In the genomic region with DNA sequence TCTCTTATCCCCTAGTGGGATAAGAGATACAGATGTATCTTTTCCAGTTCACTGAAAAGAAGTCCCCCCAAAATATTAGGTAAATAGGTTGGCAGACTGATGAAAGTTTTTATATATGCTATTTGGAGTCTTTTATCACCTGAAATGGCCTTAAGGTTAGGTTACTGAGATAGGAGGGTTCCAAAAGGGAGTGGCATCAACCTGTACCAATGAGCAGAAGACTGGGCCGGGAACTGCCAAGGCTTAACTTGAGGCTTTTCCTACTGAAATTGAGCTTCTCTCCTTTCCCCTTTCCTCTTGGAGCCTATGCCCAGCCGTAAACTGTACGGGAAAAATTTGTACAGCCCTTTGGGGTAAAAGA, we compare ENCODE assay signal across 14 cellular contexts. TPM values are rescaled to one million over a fixed set of nuclear protein-coding genes. Genes with fewer than 3 reads are reported as not detected.
DNase-seq lines count a peak whose midpoint lies in the region; ATAC-seq and TF ChIP-seq lines count a peak whose summit lies in the region.
"Had no signal": no experiment of that assay in that cellular context is flagged by ENCODE, and none has a peak within 500 bp of the region (broad histone marks: within the 10 kb centered on the region; RNA-seq: fewer than 3 reads in every experiment).

No MANE protein-coding gene starts in this region.

- H2BK5ac ChIP-seq in H9 (ENCODE audit: insufficient read length, low read length) = no peak overlapping the region

- H3K4me3 Mint-ChIP-seq in CD14-positive monocyte (no peak overlapping the region), H9 (no peak overlapping the region), T-helper 17 cell (no peak overlapping the region), nephron (no peak overlapping the region), T-cell (no peak overlapping the region)
- H3K4me3 Mint-ChIP-seq: dendritic cell treated with granulocyte-macrophage colony-stimulating factor and Interleukin-4, amounts not matched to agents 40 ng/mL and 50 ng/mL, for 4 days; T-helper 1 cell treated with Interleukin-12 subunit alpha and Interleukin-12 subunit beta and Interleukin-4 antibody, amounts not matched to agents 30 μg/mL and 1 μg/mL, for 36 hours had no signal

- H3K4me1 Mint-ChIP-seq in CD14-positive monocyte (peaks cover 10% of the 10 kb centered on the region), H9 (peaks cover 36 to 53% of the 10 kb centered on the region in 2 experiments), T-helper 17 cell (peaks cover 40% of the 10 kb centered on the region), nephron (peaks cover 45% of the 10 kb centered on the region), T-cell (peaks cover 31 to 43% (median 36%) of the 10 kb centered on the region in 3 donors)

- H3K36me3 Mint-ChIP-seq in CD14-positive monocyte (peaks cover 30 to 54% of the 10 kb centered on the region in 2 donors), H9 (ENCODE audit: insufficient read depth in 1 of 3, low read depth in 3 of 3) (peaks cover 4 to 26% (median 17%) of the 10 kb centered on the region in 3 experiments; a peak in 6 of 7 replicates), T-helper 17 cell (ENCODE audit: low read depth) (no peaks in the 10 kb centered on the region), nephron (ENCODE audit: low read depth) (peaks cover 13% of the 10 kb centered on the region), T-cell (peaks cover 11% of the 10 kb centered on the region)

- no peak overlapping the region for H4K91ac ChIP-seq in H9 (ENCODE audit: insufficient read length, low read depth, low read length)

- no peak overlapping the region for H3K27ac ChIP-seq in H9 (ENCODE audit: insufficient read length, low read depth, low read length)
- H3K27ac ChIP-seq: SK-N-MC had no signal

- H3K9ac ChIP-seq in H9 (ENCODE audit: extremely low read depth, insufficient read length, low read length) = no peak overlapping the region

- H2AFZ ChIP-seq in H9 (ENCODE audit: low read length) = no peak overlapping the region

- no peak overlapping the region for H3K23ac ChIP-seq in H9 (ENCODE audit: insufficient read length, low read depth, low read length)

- no peaks in the 10 kb centered on the region for H4K20me1 ChIP-seq in H9 (ENCODE audit: control insufficient read depth, insufficient read depth, insufficient read length)

- H3K9me3 Mint-ChIP-seq in CD14-positive monocyte (no peaks in the 10 kb centered on the region), H9 (no peaks in the 10 kb centered on the region), nephron (no peaks in the 10 kb centered on the region), T-cell (no peaks in the 10 kb centered on the region)
- H3K9me3 Mint-ChIP-seq: dendritic cell treated with granulocyte-macrophage colony-stimulating factor and Interleukin-4, amounts not matched to agents 40 ng/mL and 50 ng/mL, for 4 days; T-helper 1 cell treated with Interleukin-12 subunit alpha and Interleukin-12 subunit beta and Interleukin-4 antibody, amounts not matched to agents 30 μg/mL and 1 μg/mL, for 36 hours had no signal

- H4K5ac ChIP-seq in H9 (ENCODE audit: insufficient read length, low read depth, low read length) = no peak overlapping the region

- no peaks in the 10 kb centered on the region for H3K27me3 ChIP-seq in H9 (ENCODE audit: insufficient read depth, low read length)
- H3K27me3 ChIP-seq: esophagus muscularis mucosa, heart left ventricle, tibial nerve had no signal

- no peak for ATAC-seq in T-helper 17 cell
- no peak for ATAC-seq in HG02642 (IDR thresholded peaks at IDR 0.05; ENCODE audit: poor library complexity, unreplicated experiment)
- no peak for ATAC-seq in T-cell (replicated peaks in 1 of 4)

- no peak overlapping the region for H3K14ac ChIP-seq in H9 (ENCODE audit: insufficient read depth, low read length)

- no peak overlapping the region for H3K18ac ChIP-seq in H9 (ENCODE audit: insufficient read length, low read depth, low read length)

- no peak overlapping the region for H2BK15ac ChIP-seq in H9 (ENCODE audit: low read depth, low read length)

- TF ChIP-seq CTCF in CD14-positive monocyte (IDR thresholded peaks at IDR 0.05) (peak; percentile 40), H9 (conservative IDR thresholded peaks at IDR 0.05) (0 out of 3 replicates have a peak, but pooled peaks have one; percentile 1), nephron (IDR thresholded peaks at IDR 0.05; ENCODE audit: unreplicated experiment in 3 of 3) (no peak)

- no peak overlapping the region for H2BK20ac ChIP-seq in H9 (ENCODE audit: low read depth, low read length, poor library complexity, severe bottlenecking)

- H3K27me3 Mint-ChIP-seq in CD14-positive monocyte (ENCODE audit: low read depth in 3 of 3) (no peaks in the 10 kb centered on the region), H9 (ENCODE audit: low read depth) (no peaks in the 10 kb centered on the region), T-helper 17 cell (no peaks in the 10 kb centered on the region), nephron (ENCODE audit: low read depth) (no peaks in the 10 kb centered on the region), T-cell (no peaks in the 10 kb centered on the region)
- H3K27me3 Mint-ChIP-seq: dendritic cell treated with granulocyte-macrophage colony-stimulating factor and Interleukin-4, amounts not matched to agents 40 ng/mL and 50 ng/mL, for 4 days had no signal

- H3K4me2 ChIP-seq in H9 (ENCODE audit: insufficient read depth, insufficient read length, low read length) = no peak overlapping the region

- H3K27ac Mint-ChIP-seq in CD14-positive monocyte (no peak overlapping the region), H9 (no peak overlapping the region), T-helper 17 cell (peak overlapping the region; percentile 11), nephron (peak overlapping the region; percentile 32 to 81 (median 50)), T-cell (peak overlapping the region in 1 of 2 donors; percentile 22)
- H3K27ac Mint-ChIP-seq: dendritic cell treated with granulocyte-macrophage colony-stimulating factor and Interleukin-4, amounts not matched to agents 40 ng/mL and 50 ng/mL, for 4 days; T-helper 1 cell treated with Interleukin-12 subunit alpha and Interleukin-12 subunit beta and Interleukin-4 antibody, amounts not matched to agents 30 μg/mL and 1 μg/mL, for 36 hours had no signal

- no peaks in the 10 kb centered on the region; the same call in 1 of the 2 replicates for H3K79me2 ChIP-seq in H9 (ENCODE audit: insufficient read depth, low read length)

- H3K56ac ChIP-seq in H9 (ENCODE audit: insufficient read length, low read depth, low read length) = no peak overlapping the region

- no CpG with 5 or more reads among the region's 3 CpGs for WGBS in H9 (ENCODE audit: extremely low coverage, insufficient read length, low lambda C conversion rate)

- H3K79me1 ChIP-seq in H9 (ENCODE audit: insufficient read depth, low read depth, low read length, poor library complexity, severe bottlenecking) = no peaks in the 10 kb centered on the region

- H2BK120ac ChIP-seq in H9 (ENCODE audit: low read depth, low read length, poor library complexity, severe bottlenecking) = no peak overlapping the region

- H3K4me1 ChIP-seq in H9 (ENCODE audit: insufficient read depth, low read length) = no peaks in the 10 kb centered on the region

- CTCF ChIA-PET in T-cell (lab: Charles Lee) = interaction anchor here (0.5 to 1.5 kb wide), 5 partner anchors 10 to 137 kb away, joined by 3 to 5 read pairs (median 4); no protein-coding TSS in a partner anchor

- no peak overlapping the region for H3T11ph ChIP-seq in H9 (ENCODE audit: low read length)

- no peak overlapping the region for H3K4ac ChIP-seq in H9 (ENCODE audit: low read depth, low read length)

- H4K8ac ChIP-seq in H9 (replicated peaks; ENCODE audit: insufficient read length, low read depth, low read length) = no peak overlapping the region

- intact Hi-C loops in CD14-positive monocyte (cut with micrococcal nuclease) = loop anchor here in 1 of 2 donors (5.0 kb wide), 1 partner anchor 208 kb away; no protein-coding TSS in a partner anchor

- no peak overlapping the region for H2AK5ac ChIP-seq in H9 (ENCODE audit: insufficient read length, low read length)

- no peaks in the 10 kb centered on the region for H3K23me2 ChIP-seq in H9 (ENCODE audit: insufficient read length, low read depth, low read length, poor library complexity, severe bottlenecking)

- POLR2A ChIA-PET in T-cell (lab: Charles Lee) = no interaction called here

- H3K9me3 ChIP-seq in H9 (ENCODE audit: control insufficient read depth, low read depth, low read length) = no peaks in the 10 kb centered on the region
- H3K9me3 ChIP-seq in T-helper 17 cell (ENCODE audit: control insufficient read depth, low read length, poor library complexity, severe bottlenecking) = no peaks in the 10 kb centered on the region
- H3K9me3 ChIP-seq: esophagus muscularis mucosa, heart left ventricle, tibial nerve had no signal

- H2BK12ac ChIP-seq in H9 (ENCODE audit: insufficient read length, low read depth, low read length) = no peak overlapping the region

- DNase-seq in CD14-positive monocyte (ENCODE audit: low spot score) = no peak
- no peak for DNase-seq in H9
- DNase-seq in T-helper 17 cell = no peak
- DNase-seq in NOMO-1 treated with dmso at 0.1 percent for 144 hours (lab: John Stamatoyannopoulos, UW; ENCODE audit: unreplicated experiment) = no peak
- no peak for DNase-seq in T-cell
- DNase-seq: activated gamma-delta T cell had no signal

RNA-seq across cellular contexts. Expression of gene EIF2S2, which starts 42.0 kb away (rescaled TPM):
- 10 to 100 TPM; 18.8 to 20.1 TPM for polyA plus RNA-seq in CD14-positive monocyte
- total RNA-seq in H9 (2021) = 188 and 189 TPM in 2 replicates
- 10 to 100 TPM; 18.8 to 20.6 TPM for total RNA-seq in T-helper 17 cell
- 10 to 100 TPM; 20.6 to 54.7 (median 48.9) TPM for total RNA-seq in T-cell

Comparison
In these comparisons a context has a peak if more than half of its experiments do, and no peak if none do; other contexts are left out.
1. H3K27ac Mint-ChIP-seq: peak in T-helper 17 cell (single experiment) and nephron (3 of 3); none in CD14-positive monocyte (0 of 7) and H9 (0 of 3).
2. CTCF ChIP-seq: peak in CD14-positive monocyte (single experiment) and H9 (single experiment); none in nephron (0 of 3).